Comparison of ENCODE assay signal across 15 cellular contexts in the genomic region with DNA sequence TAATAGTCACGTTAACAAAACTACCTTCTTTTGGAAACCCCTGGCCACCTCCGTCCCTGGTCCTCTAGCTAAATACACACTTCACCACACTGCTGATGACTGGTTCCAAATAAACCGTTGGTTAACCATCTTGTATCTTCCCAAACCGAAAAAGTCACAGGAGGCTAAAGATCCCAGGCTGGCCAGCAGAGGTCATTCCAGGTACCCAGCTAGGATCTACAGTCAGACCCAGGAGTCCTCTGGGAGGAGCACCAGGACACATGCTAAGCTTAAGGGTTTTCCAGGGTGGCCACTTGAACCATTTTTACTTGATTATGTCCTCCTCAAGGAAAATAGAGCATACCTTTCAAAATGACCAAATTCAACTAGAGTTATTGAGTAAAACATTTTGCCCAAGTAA.
DNase-seq lines count a peak whose midpoint lies in the region; ATAC-seq, FAIRE-seq and TF ChIP-seq lines count a peak whose summit lies in the region.
"Had no signal": no experiment of that assay in that cellular context is flagged by ENCODE, and none has a peak within 500 bp of the region (broad histone marks: within the 10 kb centered on the region; RNA-seq: fewer than 3 reads in every experiment).

No MANE protein-coding gene starts in this region.

- H3K27ac ChIP-seq in SK-N-SH (ENCODE audit: low read depth in 2 of 2, low read length in 1 of 2) (no peak overlapping the region), fibroblast of lung (ENCODE audit: insufficient read depth, low read length) (peak overlapping the region; percentile 11), substantia nigra (ENCODE audit: low read depth, low read length, poor library complexity, severe bottlenecking) (no peak overlapping the region)
- H3K27ac ChIP-seq: BLaER1, thoracic aorta had no signal

- H3K4me2 ChIP-seq in SK-N-SH, result no peak overlapping the region
- no peak overlapping the region for H3K4me2 ChIP-seq in fibroblast of lung (ENCODE audit: extremely low read depth, insufficient read depth, low read length)
- H3K4me2 ChIP-seq: BLaER1, smooth muscle cell had no signal

- H3F3A ChIP-seq in SK-N-SH (replicated peaks; ENCODE audit: insufficient read depth), result peaks cover 4% of the 10 kb centered on the region

- H3K4me3 ChIP-seq in SK-N-SH (ENCODE audit: low read depth in 2 of 2, low read length in 1 of 2) (no peak overlapping the region), fibroblast of lung (replicated peaks in 1 of 4; ENCODE audit: control extremely low read depth in 1 of 4, insufficient read depth in 1 of 4, low read depth in 3 of 4, low read length in 4 of 4) (no peak overlapping the region)
- H3K4me3 ChIP-seq: BLaER1, smooth muscle cell, thoracic aorta had no signal

- H3K27me3 Mint-ChIP-seq in activated CD8-positive, alpha-beta memory T cell treated with anti-CD3 and anti-CD28 coated beads, Interleukin-2, amount 10 ng/mL, durations not matched to agents 7 days and 5 days, result no peaks in the 10 kb centered on the region
- H3K27me3 Mint-ChIP-seq in stimulated activated naive B cell treated with anti-CD40 and anti-IgM and Interleukin-4, amounts not matched to agents 10 μg/mL and 1 μg/mL and 100 μg/mL, for 72 hours, result no peaks in the 10 kb centered on the region

- CTCF ChIA-PET in activated CD8-positive, alpha-beta memory T cell treated with anti-CD3 and anti-CD28 coated beads, Interleukin-2, amount 10 ng/mL, durations not matched to agents 7 days and 5 days (lab: Charles Lee), result interaction anchor here (1.2 to 2.4 kb wide), 10 partner anchors 9 to 346 kb away, joined by 3 to 14 read pairs (median 8); no protein-coding TSS in a partner anchor
- CTCF ChIA-PET in SK-N-SH (lab: Yijun Ruan, JAX), result interaction anchor here (1.0 to 1.6 kb wide), 4 partner anchors 9 to 312 kb away, joined by 3 to 5 read pairs (median 4); no protein-coding TSS in a partner anchor

- peaks cover 0 to 5% of the 10 kb centered on the region in 2 experiments; a peak in 2 of 4 replicates for H3K4me1 ChIP-seq in SK-N-SH (ENCODE audit: control insufficient read depth in 1 of 2, insufficient read depth in 2 of 2, low read depth in 1 of 2, low read length in 1 of 2)
- peaks cover 38% of the 10 kb centered on the region for H3K4me1 ChIP-seq in fibroblast of lung (ENCODE audit: control insufficient read depth, extremely low read depth, insufficient read depth, low read length)
- H3K4me1 ChIP-seq: BLaER1 had no signal

- H3K9me3 Mint-ChIP-seq in activated CD8-positive, alpha-beta memory T cell treated with anti-CD3 and anti-CD28 coated beads, Interleukin-2, amount 10 ng/mL, durations not matched to agents 7 days and 5 days (ENCODE audit: low read depth), result no peaks in the 10 kb centered on the region
- peaks cover 0 to 2% of the 10 kb centered on the region in 2 donors for H3K9me3 Mint-ChIP-seq in stimulated activated naive B cell treated with anti-CD40 and anti-IgM and Interleukin-4, amounts not matched to agents 10 μg/mL and 1 μg/mL and 100 μg/mL, for 72 hours

- H3K9me2 ChIP-seq in SK-N-SH, result no peaks in the 10 kb centered on the region

- POLR2A ChIA-PET in SK-N-SH (lab: Yijun Ruan, JAX), result no interaction called here

- no peak for TF ChIP-seq POLR2A in GM12892 (IDR thresholded peaks at IDR 0.05; ENCODE audit: low read depth, low read length)

- TF ChIP-seq EP300 in SK-N-SH (IDR thresholded peaks at IDR 0.05; ENCODE audit: borderline replicate concordance in 1 of 2, low read depth in 1 of 2, low read length in 1 of 2), result no peak

- no peak for FAIRE-seq in GM12892 (lab: Jason Lieb, UNC)
- FAIRE-seq: islet of Langerhans had no signal

- 92% methylated on average over 4 of the region's 4 CpGs for WGBS in SK-N-SH (ENCODE audit: low lambda C conversion rate)

- TF ChIP-seq CTCF in SK-N-SH (IDR thresholded peaks at IDR 0.05) (peak; percentile 23; the same call in 1 of the 2 replicates), fibroblast of lung (conservative IDR thresholded peaks at IDR 0.05 in 1 of 2, IDR thresholded peaks at IDR 0.05 in 1 of 2; ENCODE audit: low read depth in 1 of 2, low read length in 2 of 2) (no peak)

- peaks cover 74 to 88% of the 10 kb centered on the region in 2 experiments for H3K36me3 ChIP-seq in SK-N-SH (replicated peaks in 1 of 2; ENCODE audit: control insufficient read depth in 1 of 2, insufficient read depth in 2 of 2, low read length in 1 of 2)
- H3K36me3 ChIP-seq in fibroblast of lung (ENCODE audit: control insufficient read depth, insufficient read depth, low read length), result peaks cover 26% of the 10 kb centered on the region

- H3K9ac ChIP-seq in SK-N-SH (no peak overlapping the region), fibroblast of lung (ENCODE audit: insufficient read depth, low read length) (no peak overlapping the region)
- H3K9ac ChIP-seq: BLaER1 had no signal

- H2AFZ ChIP-seq in SK-N-SH (ENCODE audit: low read depth) (no peak overlapping the region), fibroblast of lung (ENCODE audit: low read length) (no peak overlapping the region)

- H3K27ac Mint-ChIP-seq in activated CD8-positive, alpha-beta memory T cell treated with anti-CD3 and anti-CD28 coated beads, Interleukin-2, amount 10 ng/mL, durations not matched to agents 7 days and 5 days, result peak overlapping the region; percentile 95
- H3K27ac Mint-ChIP-seq in stimulated activated naive B cell treated with anti-CD40 and anti-IgM and Interleukin-4, amounts not matched to agents 10 μg/mL and 1 μg/mL and 100 μg/mL, for 72 hours, result peak overlapping the region; percentile 89

- H3K27me3 ChIP-seq in SK-N-SH (ENCODE audit: insufficient read depth) (no peaks in the 10 kb centered on the region), fibroblast of lung (ENCODE audit: control insufficient read depth, insufficient read depth, low read length) (no peaks in the 10 kb centered on the region)
- H3K27me3 ChIP-seq: BLaER1 had no signal

- H3K79me2 ChIP-seq in SK-N-SH (ENCODE audit: insufficient read depth) (peaks cover 97% of the 10 kb centered on the region), fibroblast of lung (ENCODE audit: control insufficient read depth, insufficient read depth, low read length) (peaks cover 69% of the 10 kb centered on the region)

- ATAC-seq in activated CD8-positive, alpha-beta memory T cell treated with anti-CD3 and anti-CD28 coated beads, Interleukin-2, amount 10 ng/mL, durations not matched to agents 7 days and 5 days, result no peak
- peak in 1 of 2 donors; percentile 5 for ATAC-seq in stimulated activated naive B cell treated with anti-CD40 and anti-IgM and Interleukin-4, amounts not matched to agents 10 μg/mL and 1 μg/mL and 100 μg/mL, for 72 hours (replicated peaks)
- ATAC-seq in HG03457 (IDR thresholded peaks at IDR 0.05; ENCODE audit: unreplicated experiment), result no peak

- peak; percentile 24; the same call in 1 of the 2 replicates for TF ChIP-seq RAD21 in SK-N-SH (IDR thresholded peaks at IDR 0.05; ENCODE audit: low read length)

- H3K9me3 ChIP-seq in SK-N-SH (no peaks in the 10 kb centered on the region), fibroblast of lung (ENCODE audit: control insufficient read depth, insufficient read depth, low read depth, low read length) (no peaks in the 10 kb centered on the region)
- H3K9me3 ChIP-seq: thoracic aorta had no signal

- H3K4me3 Mint-ChIP-seq in activated CD8-positive, alpha-beta memory T cell treated with anti-CD3 and anti-CD28 coated beads, Interleukin-2, amount 10 ng/mL, durations not matched to agents 7 days and 5 days, result peak overlapping the region; percentile 67
- peak overlapping the region in 1 of 2 donors; percentile 26 for H3K4me3 Mint-ChIP-seq in stimulated activated naive B cell treated with anti-CD40 and anti-IgM and Interleukin-4, amounts not matched to agents 10 μg/mL and 1 μg/mL and 100 μg/mL, for 72 hours

- no peak for DNase-seq in activated CD8-positive, alpha-beta memory T cell treated with anti-CD3 and anti-CD28 coated beads, Interleukin-2, amount 10 ng/mL, durations not matched to agents 7 days and 5 days
- DNase-seq in activated CD8-positive, alpha-beta memory T cell treated with anti-CD3 and anti-CD28 coated beads, Interleukin-2, amount 50 U/mL, for 4 hours, result no peak
- DNase-seq in SK-N-SH, result no peak
- no peak for DNase-seq in fibroblast of lung (ENCODE audit: low read depth in 2 of 2)
- no peak for DNase-seq in stimulated activated naive B cell treated with anti-CD40 and anti-IgM and Interleukin-4, amounts not matched to agents 10 μg/mL and 1 μg/mL and 100 μg/mL, for 72 hours
- DNase-seq in GM12892 (ENCODE audit: insufficient read length), result no peak
- DNase-seq in substantia nigra (lab: John Stamatoyannopoulos, UW), result no peak
- DNase-seq: activated CD8-positive, alpha-beta memory T cell treated with anti-CD3 and anti-CD28 coated beads for 24 hours; KBM-7; OCI-M1 had no signal

- H4K20me1 ChIP-seq in SK-N-SH (ENCODE audit: insufficient read depth) (no peaks in the 10 kb centered on the region), fibroblast of lung (ENCODE audit: control insufficient read depth, extremely low read depth, insufficient read depth, low read length) (no peaks in the 10 kb centered on the region)
- H4K20me1 ChIP-seq: BLaER1 had no signal

- H3K36me3 Mint-ChIP-seq in activated CD8-positive, alpha-beta memory T cell treated with anti-CD3 and anti-CD28 coated beads, Interleukin-2, amount 10 ng/mL, durations not matched to agents 7 days and 5 days, result peaks cover 89% of the 10 kb centered on the region
- H3K36me3 Mint-ChIP-seq in stimulated activated naive B cell treated with anti-CD40 and anti-IgM and Interleukin-4, amounts not matched to agents 10 μg/mL and 1 μg/mL and 100 μg/mL, for 72 hours, result peaks cover 66 to 80% of the 10 kb centered on the region in 2 donors

- H3K4me1 Mint-ChIP-seq in activated CD8-positive, alpha-beta memory T cell treated with anti-CD3 and anti-CD28 coated beads, Interleukin-2, amount 10 ng/mL, durations not matched to agents 7 days and 5 days, result peaks cover 95% of the 10 kb centered on the region
- peaks cover 61 to 72% of the 10 kb centered on the region in 2 donors for H3K4me1 Mint-ChIP-seq in stimulated activated naive B cell treated with anti-CD40 and anti-IgM and Interleukin-4, amounts not matched to agents 10 μg/mL and 1 μg/mL and 100 μg/mL, for 72 hours

TF ChIP-seq in SK-N-SH, 30 proteins besides CTCF, POLR2A, EP300 and RAD21 (continues in another document):
- TF ChIP-seq POLR2AphosphoS5 (IDR thresholded peaks at IDR 0.05; ENCODE audit: low read depth, low read length) (no peak), GABPA (IDR thresholded peaks at IDR 0.05; ENCODE audit: low read depth) (no peak), RCOR1 (IDR thresholded peaks at IDR 0.05; ENCODE audit: low read length) (no peak)
- TF ChIP-seq, protein P1, sequence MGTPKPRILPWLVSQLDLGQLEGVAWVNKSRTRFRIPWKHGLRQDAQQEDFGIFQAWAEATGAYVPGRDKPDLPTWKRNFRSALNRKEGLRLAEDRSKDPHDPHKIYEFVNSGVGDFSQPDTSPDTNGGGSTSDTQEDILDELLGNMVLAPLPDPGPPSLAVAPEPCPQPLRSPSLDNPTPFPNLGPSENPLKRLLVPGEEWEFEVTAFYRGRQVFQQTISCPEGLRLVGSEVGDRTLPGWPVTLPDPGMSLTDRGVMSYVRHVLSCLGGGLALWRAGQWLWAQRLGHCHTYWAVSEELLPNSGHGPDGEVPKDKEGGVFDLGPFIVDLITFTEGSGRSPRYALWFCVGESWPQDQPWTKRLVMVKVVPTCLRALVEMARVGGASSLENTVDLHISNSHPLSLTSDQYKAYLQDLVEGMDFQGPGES (IDR thresholded peaks at IDR 0.05; ENCODE audit: low read depth, low read length), result no peak
